Comparison of ENCODE assay signal across 8 cellular contexts in genomic region chr12:57591567-57592325, GRCh38. TPM values are rescaled to one million over a fixed set of nuclear protein-coding genes. Genes with fewer than 3 reads are reported as not detected.
DNase-seq lines count a peak whose midpoint lies in the region; ATAC-seq, FAIRE-seq and TF ChIP-seq lines count a peak whose summit lies in the region.

No MANE protein-coding gene starts in this region.

- no peak for TF ChIP-seq RAD21 in H1 (IDR thresholded peaks at IDR 0.05 in 1 of 2, conservative IDR thresholded peaks at IDR 0.05 in 1 of 2; ENCODE audit: low read depth in 2 of 2, low read length in 2 of 2)

- TF ChIP-seq CTCF in C4-2B (conservative IDR thresholded peaks at IDR 0.05) (no peak), Peyer's patch (IDR thresholded peaks at IDR 0.05) (no peak), H1 (IDR thresholded peaks at IDR 0.05; ENCODE audit: control extremely low read depth in 1 of 3, insufficient read depth in 1 of 3, low read depth in 1 of 3, low read length in 3 of 3) (no peak)

- peak overlapping the region; percentile 81; the same call in 1 of the 2 replicates for H2BK5ac ChIP-seq in H1 (ENCODE audit: low read depth, low read length)

- no peak overlapping the region for H2BK12ac ChIP-seq in H1 (ENCODE audit: low read depth, low read length)

- CTCF ChIA-PET in H1 (lab: Charles Lee; ENCODE audit: partially characterized antibody), result interaction anchor here (0.6 to 6.1 kb wide), 15 partner anchors 9 to 165 kb away, joined by 3 to 40 read pairs (median 4); partner anchors contain the start of genes DTX3 and OS9

- 32% methylated on average over 16 of the region's 16 CpGs; no CpG with 5 or more reads in 1 of the 2 experiments for WGBS in H1 (ENCODE audit: extremely low coverage in 1 of 2, insufficient coverage in 1 of 2, insufficient read length in 1 of 2, insufficient replicate concordance in 2 of 2, low coverage in 1 of 2, low lambda C conversion rate in 2 of 2, missing lambda C conversion rate in 1 of 2), 2 experiments

- DNase-seq in Peyer's patch (peak in 1 of 3 donors; percentile 64), H1 (ENCODE audit: low read depth in 1 of 2, low spot score in 2 of 2) (peak in 1 of 2 experiments; percentile 47), cerebellar nuclear complex (lab: John Stamatoyannopoulos, UW) (no peak)

- FAIRE-seq in H1 (lab: Jason Lieb, UNC), result no peak

- H3K23ac ChIP-seq in H1 (ENCODE audit: insufficient read length), result no peak overlapping the region

- H3K36me3 ChIP-seq in Peyer's patch (peaks cover 0 to 24% (median 0%) of the 10 kb centered on the region in 3 donors), H1 (ENCODE audit: control insufficient read depth in 2 of 4, insufficient read depth in 4 of 4, low read length in 3 of 4) (peaks cover 0 to 8% (median 3%) of the 10 kb centered on the region in 4 experiments; a peak in 2 of 8 replicates), mucosa of rectum (ENCODE audit: control insufficient read depth in 2 of 2, insufficient read depth in 2 of 2, low read length in 2 of 2) (peaks cover 10 to 18% of the 10 kb centered on the region in 2 donors)

- H2BK120ac ChIP-seq in H1 (replicated peaks; ENCODE audit: low read depth, low read length), result no peak overlapping the region

- no peak overlapping the region for H2BK20ac ChIP-seq in H1 (ENCODE audit: low read length)

- peak overlapping the region in 3 of 4 experiments; percentile 61 to 72 (median 66); a peak in 6 of 7 replicates for H3K9ac ChIP-seq in H1 (replicated peaks in 1 of 4; ENCODE audit: extremely low read depth in 1 of 4, low read depth in 3 of 4, low read length in 3 of 4)
- H3K9ac ChIP-seq in mucosa of rectum (ENCODE audit: low read depth in 1 of 2, low read length in 2 of 2), result peak overlapping the region; percentile 82 to 85

- TF ChIP-seq POLR2A in Peyer's patch (IDR thresholded peaks at IDR 0.05), result no peak
- TF ChIP-seq POLR2A in H1 (IDR thresholded peaks at IDR 0.05; ENCODE audit: control extremely low read depth in 1 of 2, low read depth in 2 of 2, low read length in 2 of 2), result no peak

- H4K20me1 ChIP-seq in H1 (replicated peaks in 1 of 2; ENCODE audit: control insufficient read depth in 1 of 2, insufficient read depth in 2 of 2, low read length in 2 of 2), result peaks cover 2 to 4% of the 10 kb centered on the region in 2 experiments

- no peak overlapping the region for H4K91ac ChIP-seq in H1 (replicated peaks; ENCODE audit: insufficient read length, low read length)

- peak overlapping the region; percentile 77 for H3K27ac ChIP-seq in C4-2B
- peak overlapping the region; percentile 68 to 83 (median 74) for H3K27ac ChIP-seq in Peyer's patch
- H3K27ac ChIP-seq in H1 (ENCODE audit: low read depth, low read length), result no peak overlapping the region
- peak overlapping the region; percentile 72 to 74 for H3K27ac ChIP-seq in mucosa of rectum (ENCODE audit: low read depth in 2 of 2, low read length in 2 of 2)

- no peak for TF ChIP-seq EP300 in H1 (IDR thresholded peaks at IDR 0.05; ENCODE audit: borderline replicate concordance in 1 of 2, low read depth in 2 of 2, low read length in 2 of 2)

- POLR2A ChIA-PET in H1 (lab: Charles Lee; ENCODE audit: partially characterized antibody), result interaction anchor here (1.0 to 6.2 kb wide), 12 partner anchors 8 to 144 kb away, joined by 3 to 60 read pairs (median 5); partner anchors contain the start of genes ARHGEF25 and DTX3

- H3K27me3 ChIP-seq in Peyer's patch (no peaks in the 10 kb centered on the region), H1 (replicated peaks in 1 of 4; ENCODE audit: control insufficient read depth in 3 of 4, extremely low read depth in 1 of 4, insufficient read depth in 3 of 4, low read length in 3 of 4) (no peaks in the 10 kb centered on the region), mucosa of rectum (ENCODE audit: control insufficient read depth in 2 of 2, insufficient read depth in 2 of 2, low read length in 2 of 2) (peaks cover 0 to 7% of the 10 kb centered on the region in 2 donors)

- no peak overlapping the region for H3K14ac ChIP-seq in H1 (ENCODE audit: insufficient read length)

- peak overlapping the region; percentile 83 for H3K4me2 ChIP-seq in H1 (ENCODE audit: insufficient read depth in 1 of 2, low read depth in 2 of 2, low read length in 2 of 2)

- ATAC-seq in GM21723 (IDR thresholded peaks at IDR 0.05; ENCODE audit: unreplicated experiment) (peak; percentile 14), HG02938 (IDR thresholded peaks at IDR 0.05; ENCODE audit: unreplicated experiment) (no peak), HG03565 (IDR thresholded peaks at IDR 0.05; ENCODE audit: unreplicated experiment) (no peak)

- H4K8ac ChIP-seq in H1 (ENCODE audit: extremely low read depth, insufficient read depth, low read length), result no peak overlapping the region

- peaks cover 5 to 20% of the 10 kb centered on the region in 2 experiments; a peak in 3 of 4 replicates for H3K79me2 ChIP-seq in H1 (ENCODE audit: control insufficient read depth in 1 of 2, insufficient read depth in 2 of 2, low read length in 2 of 2)

- no peak overlapping the region for H2AK5ac ChIP-seq in H1 (ENCODE audit: low read depth, low read length)

- H2AFZ ChIP-seq in H1 (ENCODE audit: low read length), result no peak overlapping the region

- H4K5ac ChIP-seq in H1 (ENCODE audit: insufficient read length, low read depth, low read length), result no peak overlapping the region

- H3K9me3 ChIP-seq in Peyer's patch (no peaks in the 10 kb centered on the region), H1 (ENCODE audit: insufficient read depth in 2 of 2, low read depth in 1 of 2, low read length in 1 of 2) (no peaks in the 10 kb centered on the region), mucosa of rectum (ENCODE audit: control insufficient read depth in 2 of 2, low read length in 2 of 2) (no peaks in the 10 kb centered on the region)

- peak overlapping the region; percentile 19; the same call in 1 of the 2 replicates for H3K18ac ChIP-seq in H1 (ENCODE audit: extremely low read depth, low read length)

- peaks cover 15% of the 10 kb centered on the region; the same call in 1 of the 2 replicates for H3K23me2 ChIP-seq in H1 (ENCODE audit: low read depth, low read length)

- H3K4ac ChIP-seq in H1 (replicated peaks; ENCODE audit: insufficient read length, low read depth, low read length), result no peak overlapping the region

- H3K56ac ChIP-seq in H1 (replicated peaks; ENCODE audit: insufficient read length, low read depth, low read length), result no peak overlapping the region

- H3K4me1 ChIP-seq in Peyer's patch, result peaks cover 0 to 17% (median 2%) of the 10 kb centered on the region in 4 donors
- H3K4me1 ChIP-seq in H1 (replicated peaks in 1 of 4; ENCODE audit: control insufficient read depth in 3 of 4, insufficient read depth in 4 of 4, low read length in 3 of 4), result peaks cover 2 to 7% (median 3%) of the 10 kb centered on the region in 4 experiments; a peak in 6 of 7 replicates
- H3K4me1 ChIP-seq in mucosa of rectum (ENCODE audit: control insufficient read depth in 2 of 2, insufficient read depth in 2 of 2, low read length in 2 of 2), result peaks cover 11 to 12% of the 10 kb centered on the region in 2 donors

- H3K4me3 ChIP-seq in Peyer's patch (peak overlapping the region; percentile 54 to 87 (median 77)), H1 (ENCODE audit: extremely low read depth in 1 of 4, insufficient read depth in 2 of 4, low read depth in 3 of 4, low read length in 4 of 4) (peak overlapping the region; percentile 72 to 95 (median 80)), mucosa of rectum (ENCODE audit: low read length in 2 of 2) (peak overlapping the region; percentile 89 to 94)

- H2BK15ac ChIP-seq in H1 (ENCODE audit: low read length), result no peak overlapping the region

- H3K79me1 ChIP-seq in H1 (ENCODE audit: low read depth, low read length), result 0 out of 2 replicates have a peak, but pooled peaks cover 3% of the 10 kb centered on the region

RNA-seq across cellular contexts. Expression of gene PIP4K2C, which starts 0.8 kb away (rescaled TPM):
- total RNA-seq in Peyer's patch, result 10 to 100 TPM in 3 of 4 donors, 1 to 10 TPM in 1; 9.1 to 52.6 (median 37.9) TPM
- total RNA-seq in H1 (2021; fragmentation: NEBNext Ultra II Directional; extraction: Animal tissue kit (Norgen Biotek cat#: 25700)), result 21.4 and 27.1 TPM in 2 replicates
- polyA plus RNA-seq in H1 (2011; rRNA removed), result 21.0 and 25.0 TPM in 2 replicates
- polyA plus RNA-seq in H1 (2011; cell fraction: cytosol; rRNA removed), result 21.8 TPM
- 23.9 TPM for polyA plus RNA-seq in H1 (2011; cell fraction: nucleus; rRNA removed)
- polyA plus RNA-seq in H1 (2012, experiment 1 of 2), result 19.5 to 27.9 TPM (median 22.1 TPM) in 4 replicates
- 16.5 TPM for polyA plus RNA-seq in H1 (2012, experiment 2 of 2)
- 14.6 TPM for polyA plus RNA-seq in H1 (2013, experiment 1 of 2)
- 15.9 TPM for polyA plus RNA-seq in H1 (2013, experiment 2 of 2)
- 25.6 and 27.0 TPM in 2 replicates for polyA minus RNA-seq in H1 (2011; rRNA and poly(A)+ RNA removed)
- 16.4 TPM for polyA minus RNA-seq in H1 (2011; cell fraction: cytosol; rRNA and poly(A)+ RNA removed)
- 11.0 TPM for polyA minus RNA-seq in H1 (2011; cell fraction: nucleus; rRNA and poly(A)+ RNA removed)

RNA-seq across cellular contexts. Expression of gene DTX3, which starts 12.9 kb away (rescaled TPM):
- total RNA-seq in Peyer's patch, result 10 to 100 TPM in 3 of 4 donors, 1 to 10 TPM in 1; 4.2 to 15.7 (median 11.5) TPM
- total RNA-seq in H1 (2021; fragmentation: NEBNext Ultra II Directional; extraction: Animal tissue kit (Norgen Biotek cat#: 25700)), result 41.8 and 43.4 TPM in 2 replicates
- polyA plus RNA-seq in H1 (2011; rRNA removed), result 92.5 and 126 TPM in 2 replicates
- polyA plus RNA-seq in H1 (2011; cell fraction: cytosol; rRNA removed), result 92.5 TPM
- polyA plus RNA-seq in H1 (2011; cell fraction: nucleus; rRNA removed), result 373 TPM
- polyA plus RNA-seq in H1 (2012, experiment 1 of 2), result 66.9 to 71.1 TPM (median 70.4 TPM) in 4 replicates
- 45.9 TPM for polyA plus RNA-seq in H1 (2012, experiment 2 of 2)
- polyA plus RNA-seq in H1 (2013, experiment 1 of 2), result 41.7 TPM
- 36.1 TPM for polyA plus RNA-seq in H1 (2013, experiment 2 of 2)
- polyA minus RNA-seq in H1 (2011; rRNA and poly(A)+ RNA removed), result 27.3 and 38.8 TPM in 2 replicates
- 31.0 TPM for polyA minus RNA-seq in H1 (2011; cell fraction: cytosol; rRNA and poly(A)+ RNA removed)
- 52.0 TPM for polyA minus RNA-seq in H1 (2011; cell fraction: nucleus; rRNA and poly(A)+ RNA removed)

RNA-seq across cellular contexts. Expression of gene ARHGEF25, which starts 19.5 kb away (rescaled TPM):
- 10 to 100 TPM in 2 of 4 donors, 1 to 10 TPM in 2; 5.1 to 44.6 (median 8.7) TPM for total RNA-seq in Peyer's patch
- total RNA-seq in H1 (2021; fragmentation: NEBNext Ultra II Directional; extraction: Animal tissue kit (Norgen Biotek cat#: 25700)), result 5.9 and 6.4 TPM in 2 replicates
- polyA plus RNA-seq in H1 (2011; rRNA removed), result 8.6 and 8.8 TPM in 2 replicates
- 11.8 TPM for polyA plus RNA-seq in H1 (2011; cell fraction: cytosol; rRNA removed)
- 45.7 TPM for polyA plus RNA-seq in H1 (2011; cell fraction: nucleus; rRNA removed)
- 11.8 to 18.3 TPM (median 17.0 TPM) in 4 replicates for polyA plus RNA-seq in H1 (2012, experiment 1 of 2)
- 10.9 TPM for polyA plus RNA-seq in H1 (2012, experiment 2 of 2)
- 3.8 TPM for polyA plus RNA-seq in H1 (2013, experiment 1 of 2)
- 3.6 TPM for polyA plus RNA-seq in H1 (2013, experiment 2 of 2)
- polyA minus RNA-seq in H1 (2011; rRNA and poly(A)+ RNA removed), result 4.3 and 9.0 TPM in 2 replicates
- polyA minus RNA-seq in H1 (2011; cell fraction: cytosol; rRNA and poly(A)+ RNA removed), result 3.4 TPM
- polyA minus RNA-seq in H1 (2011; cell fraction: nucleus; rRNA and poly(A)+ RNA removed), result 7.1 TPM

RNA-seq across cellular contexts. Expression of gene B4GALNT1, which starts 41.3 kb away (rescaled TPM):
- total RNA-seq in Peyer's patch, result under 1 TPM in 1 of 4 donors, not detected in 3; 0.40 TPM
- 1.4 and 1.5 TPM in 2 replicates for total RNA-seq in H1 (2021; fragmentation: NEBNext Ultra II Directional; extraction: Animal tissue kit (Norgen Biotek cat#: 25700))
- polyA plus RNA-seq in H1 (2011; rRNA removed), result 2.2 and 2.3 TPM in 2 replicates
- polyA plus RNA-seq in H1 (2011; cell fraction: cytosol; rRNA removed), result 1.6 TPM
- polyA plus RNA-seq in H1 (2011; cell fraction: nucleus; rRNA removed), result 4.8 TPM
- polyA plus RNA-seq in H1 (2012, experiment 1 of 2), result 0.95 to 1.6 TPM (median 1.3 TPM) in 4 replicates
- polyA plus RNA-seq in H1 (2012, experiment 2 of 2), result 1.3 TPM
- 0.61 TPM for polyA plus RNA-seq in H1 (2013, experiment 1 of 2)
- polyA plus RNA-seq in H1 (2013, experiment 2 of 2), result 0.74 TPM
- polyA minus RNA-seq in H1 (2011; rRNA and poly(A)+ RNA removed), result 1.0 and 1.7 TPM in 2 replicates
- polyA minus RNA-seq in H1 (2011; cell fraction: cytosol; rRNA and poly(A)+ RNA removed), result 0.59 TPM
- 1.5 TPM for polyA minus RNA-seq in H1 (2011; cell fraction: nucleus; rRNA and poly(A)+ RNA removed)

RNA-seq across cellular contexts. Expression of gene KIF5A, which starts 41.9 kb away (rescaled TPM):
- 1 to 10 TPM in 2 of 4 donors, under 1 TPM in 2; 0.35 to 2.5 (median 1.4) TPM for total RNA-seq in Peyer's patch
- 21.9 and 22.8 TPM in 2 replicates for total RNA-seq in H1 (2021; fragmentation: NEBNext Ultra II Directional; extraction: Animal tissue kit (Norgen Biotek cat#: 25700))
- polyA plus RNA-seq in H1 (2011; rRNA removed), result 10.7 and 11.7 TPM in 2 replicates
- 16.5 TPM for polyA plus RNA-seq in H1 (2011; cell fraction: cytosol; rRNA removed)
- 32.8 TPM for polyA plus RNA-seq in H1 (2011; cell fraction: nucleus; rRNA removed)
- polyA plus RNA-seq in H1 (2012, experiment 1 of 2), result 16.3 to 20.8 TPM (median 19.3 TPM) in 4 replicates
- polyA plus RNA-seq in H1 (2012, experiment 2 of 2), result 3.2 TPM
- polyA plus RNA-seq in H1 (2013, experiment 1 of 2), result 10.6 TPM
- 9.6 TPM for polyA plus RNA-seq in H1 (2013, experiment 2 of 2)
- polyA minus RNA-seq in H1 (2011; rRNA and poly(A)+ RNA removed), result 19.8 and 21.8 TPM in 2 replicates
- 12.0 TPM for polyA minus RNA-seq in H1 (2011; cell fraction: cytosol; rRNA and poly(A)+ RNA removed)
- 18.9 TPM for polyA minus RNA-seq in H1 (2011; cell fraction: nucleus; rRNA and poly(A)+ RNA removed)
